Comparison of ENCODE assay signal across 8 cellular contexts in genomic region chr10:119131512-119132240, GRCh38. TPM values are rescaled to one million over a fixed set of nuclear protein-coding genes. Genes with fewer than 3 reads are reported as not detected.
A peak's percentile ranks its signal among the peaks of the same experiment; 100 is the strongest.
DNase-seq lines count a peak whose midpoint lies in the region; ATAC-seq and TF ChIP-seq lines count a peak whose summit lies in the region.

No MANE protein-coding gene starts in this region.

- POLR2A ChIA-PET in Caco-2 (lab: Charles Lee): no interaction called here

- H3K9me3 ChIP-seq in Caco-2: no peaks in the 10 kb centered on the region
- H3K9me3 ChIP-seq in MM.1S (replicated peaks; ENCODE audit: insufficient read depth, low read length): no peaks in the 10 kb centered on the region

- peak overlapping the region; percentile 52 for H3K4me2 ChIP-seq in MM.1S (ENCODE audit: low read depth, low read length)

- H3K27me3 ChIP-seq in Caco-2 (replicated peaks; ENCODE audit: control insufficient read depth, insufficient read depth, low read length) (no peaks in the 10 kb centered on the region), MM.1S (replicated peaks; ENCODE audit: insufficient read depth, low read length) (no peaks in the 10 kb centered on the region)

- CTCF ChIA-PET in Caco-2 (lab: Charles Lee): no interaction called here

- DNase-seq in Caco-2 (no peak), MM.1S (peak; percentile 69), left cardiac atrium (no peak), mesenteric fat pad (ENCODE audit: low spot score) (no peak)
- peak; percentile 50 for DNase-seq in activated T-cell treated with anti-CD3 and anti-CD28 coated beads, Interleukin-2, amount 50 U/mL, for 24 hours
- DNase-seq in stimulated activated CD4-positive, alpha-beta T cell treated with anti-CD3 and anti-CD28 coated beads, Interleukin-4, amount 100 ng/mL, for 24 hours: peak; percentile 45

- H3K4me3 Mint-ChIP-seq in Caco-2 (ENCODE audit: unreplicated experiment): no peak overlapping the region
- H3K4me3 Mint-ChIP-seq in activated T-cell treated with anti-CD3 and anti-CD28 coated beads, Interleukin-2, amount 50 U/mL, for 24 hours: peak overlapping the region; percentile 74

- peak overlapping the region; percentile 22; the same call in 1 of the 2 replicates for H3K9ac ChIP-seq in MM.1S (ENCODE audit: low read length)

- H4K20me1 ChIP-seq in MM.1S (ENCODE audit: insufficient read depth, low read length): no peaks in the 10 kb centered on the region

- H3F3A ChIP-seq in MM.1S (ENCODE audit: insufficient read depth, low read length): no peaks in the 10 kb centered on the region

- H3K27ac Mint-ChIP-seq in Caco-2 (ENCODE audit: unreplicated experiment): peak overlapping the region; percentile 57
- H3K27ac Mint-ChIP-seq in activated T-cell treated with anti-CD3 and anti-CD28 coated beads, Interleukin-2, amount 50 U/mL, for 24 hours: peak overlapping the region; percentile 97

- TF ChIP-seq CTCF in Caco-2 (IDR thresholded peaks at IDR 0.05; ENCODE audit: insufficient read depth in 1 of 2, low read depth in 1 of 2, low read length in 1 of 2, severe bottlenecking in 1 of 2, unreplicated experiment in 1 of 2) (no peak), MM.1S (IDR thresholded peaks at IDR 0.05; ENCODE audit: low read length) (no peak)

- ATAC-seq in GM21381 (IDR thresholded peaks at IDR 0.05; ENCODE audit: unreplicated experiment) (peak; percentile 71), left cardiac atrium (peak; percentile 60 to 63), HG02840 (IDR thresholded peaks at IDR 0.05; ENCODE audit: low FRiP score, unreplicated experiment) (no peak)

- H3K4me3 ChIP-seq in Caco-2 (ENCODE audit: low read depth, low read length) (no peak overlapping the region), MM.1S (ENCODE audit: low read length) (peak overlapping the region; percentile 47)

- H3K9me3 Mint-ChIP-seq in Caco-2 (ENCODE audit: unreplicated experiment): no peaks in the 10 kb centered on the region
- H3K9me3 Mint-ChIP-seq in activated T-cell treated with anti-CD3 and anti-CD28 coated beads, Interleukin-2, amount 50 U/mL, for 24 hours: no peaks in the 10 kb centered on the region

- peak overlapping the region; percentile 22 for H2AFZ ChIP-seq in MM.1S (ENCODE audit: low read length)

- BruUV-seq in Caco-2 (replicated peaks; lab: Mats Ljungman, UMichigan): no TSS peak

- intact Hi-C loops in Caco-2 (cut with micrococcal nuclease; ENCODE audit: unreplicated experiment) (no loop called here), left cardiac atrium (cut with DNase I) (no loop called here)

- H3K36me3 ChIP-seq in Caco-2 (ENCODE audit: control insufficient read depth, insufficient read depth, low read length): peaks cover 5% of the 10 kb centered on the region
- peaks cover 7% of the 10 kb centered on the region for H3K36me3 ChIP-seq in MM.1S (replicated peaks; ENCODE audit: insufficient read depth, low read length)

- H3K4me1 Mint-ChIP-seq in Caco-2 (ENCODE audit: low read depth, unreplicated experiment): peaks cover 13% of the 10 kb centered on the region
- peaks cover 63% of the 10 kb centered on the region for H3K4me1 Mint-ChIP-seq in activated T-cell treated with anti-CD3 and anti-CD28 coated beads, Interleukin-2, amount 50 U/mL, for 24 hours (ENCODE audit: low read depth)

- H3K79me2 ChIP-seq in MM.1S (ENCODE audit: low read length): no peaks in the 10 kb centered on the region

- H3K27ac ChIP-seq in MM.1S (ENCODE audit: low read length): peak overlapping the region; percentile 42; the same call in 1 of the 2 replicates

- peaks cover 7% of the 10 kb centered on the region; the same call in 1 of the 2 replicates for H3K4me1 ChIP-seq in Caco-2
- no peaks in the 10 kb centered on the region for H3K4me1 ChIP-seq in MM.1S (ENCODE audit: low read length)

- H3K9me2 ChIP-seq in MM.1S (replicated peaks; ENCODE audit: insufficient read depth, low read length): no peaks in the 10 kb centered on the region

- no peaks in the 10 kb centered on the region for H3K27me3 Mint-ChIP-seq in Caco-2 (ENCODE audit: insufficient read depth, unreplicated experiment)
- no peaks in the 10 kb centered on the region for H3K27me3 Mint-ChIP-seq in activated T-cell treated with anti-CD3 and anti-CD28 coated beads, Interleukin-2, amount 50 U/mL, for 24 hours

- peaks cover 60% of the 10 kb centered on the region for H3K36me3 Mint-ChIP-seq in Caco-2 (ENCODE audit: insufficient read depth, unreplicated experiment)
- H3K36me3 Mint-ChIP-seq in activated T-cell treated with anti-CD3 and anti-CD28 coated beads, Interleukin-2, amount 50 U/mL, for 24 hours (ENCODE audit: low read depth): peaks cover 76% of the 10 kb centered on the region

RNA-seq across cellular contexts. Expression of gene DENND10, which starts 27.8 kb away (rescaled TPM):
- total RNA-seq in Caco-2 (2022): 60.4 and 80.8 TPM in 2 replicates
- total RNA-seq in left cardiac atrium: 10 to 100 TPM; 22.6 to 25.4 TPM
- total RNA-seq in mesenteric fat pad: 49.4 TPM

RNA-seq across cellular contexts. Expression of gene SFXN4, which starts 33.8 kb away (rescaled TPM):
- total RNA-seq in Caco-2 (2022) (45.3 and 45.9 TPM in 2 replicates), left cardiac atrium (10 to 100 TPM; 34.7 to 36.8 TPM), mesenteric fat pad (18.5 TPM)

RNA-seq across cellular contexts. Expression of gene PRDX3, which starts 46.9 kb away (rescaled TPM):
- total RNA-seq in Caco-2 (2022) (213 and 216 TPM in 2 replicates), left cardiac atrium (100 to 1,000 TPM; 162 to 183 TPM), mesenteric fat pad (141 TPM)

RNA-seq across cellular contexts. Expression of gene EIF3A, which starts 51.1 kb away (rescaled TPM):
- total RNA-seq in Caco-2 (2022): 146 and 150 TPM in 2 replicates
- 100 to 1,000 TPM in 1 of 2 donors, 10 to 100 TPM in 1; 70.0 to 106 TPM for total RNA-seq in left cardiac atrium
- total RNA-seq in mesenteric fat pad: 159 TPM

Comparison
In these comparisons a context has a peak if more than half of its experiments do, and no peak if none do; other contexts are left out.
1. DNase-seq: peak in MM.1S (single experiment), activated T-cell treated with anti-CD3 and anti-CD28 coated beads, Interleukin-2, amount 50 U/mL, for 24 hours (single experiment) and stimulated activated CD4-positive, alpha-beta T cell treated with anti-CD3 and anti-CD28 coated beads, Interleukin-4, amount 100 ng/mL, for 24 hours (single experiment); none in Caco-2 (0 of 2), left cardiac atrium (single experiment) and mesenteric fat pad (single experiment).